In genomic region chr17:62941358-62941991, GRCh38 we compare ENCODE assay signal across 1 cellular context.
TF ChIP-seq lines count a peak whose summit lies in the region.

No MANE protein-coding gene starts in this region.

TF ChIP-seq in HEK293, 187 proteins besides CTCF, POLR2A, EP300 and RAD21 (continued from another document):
- TF ChIP-seq, protein P1, sequence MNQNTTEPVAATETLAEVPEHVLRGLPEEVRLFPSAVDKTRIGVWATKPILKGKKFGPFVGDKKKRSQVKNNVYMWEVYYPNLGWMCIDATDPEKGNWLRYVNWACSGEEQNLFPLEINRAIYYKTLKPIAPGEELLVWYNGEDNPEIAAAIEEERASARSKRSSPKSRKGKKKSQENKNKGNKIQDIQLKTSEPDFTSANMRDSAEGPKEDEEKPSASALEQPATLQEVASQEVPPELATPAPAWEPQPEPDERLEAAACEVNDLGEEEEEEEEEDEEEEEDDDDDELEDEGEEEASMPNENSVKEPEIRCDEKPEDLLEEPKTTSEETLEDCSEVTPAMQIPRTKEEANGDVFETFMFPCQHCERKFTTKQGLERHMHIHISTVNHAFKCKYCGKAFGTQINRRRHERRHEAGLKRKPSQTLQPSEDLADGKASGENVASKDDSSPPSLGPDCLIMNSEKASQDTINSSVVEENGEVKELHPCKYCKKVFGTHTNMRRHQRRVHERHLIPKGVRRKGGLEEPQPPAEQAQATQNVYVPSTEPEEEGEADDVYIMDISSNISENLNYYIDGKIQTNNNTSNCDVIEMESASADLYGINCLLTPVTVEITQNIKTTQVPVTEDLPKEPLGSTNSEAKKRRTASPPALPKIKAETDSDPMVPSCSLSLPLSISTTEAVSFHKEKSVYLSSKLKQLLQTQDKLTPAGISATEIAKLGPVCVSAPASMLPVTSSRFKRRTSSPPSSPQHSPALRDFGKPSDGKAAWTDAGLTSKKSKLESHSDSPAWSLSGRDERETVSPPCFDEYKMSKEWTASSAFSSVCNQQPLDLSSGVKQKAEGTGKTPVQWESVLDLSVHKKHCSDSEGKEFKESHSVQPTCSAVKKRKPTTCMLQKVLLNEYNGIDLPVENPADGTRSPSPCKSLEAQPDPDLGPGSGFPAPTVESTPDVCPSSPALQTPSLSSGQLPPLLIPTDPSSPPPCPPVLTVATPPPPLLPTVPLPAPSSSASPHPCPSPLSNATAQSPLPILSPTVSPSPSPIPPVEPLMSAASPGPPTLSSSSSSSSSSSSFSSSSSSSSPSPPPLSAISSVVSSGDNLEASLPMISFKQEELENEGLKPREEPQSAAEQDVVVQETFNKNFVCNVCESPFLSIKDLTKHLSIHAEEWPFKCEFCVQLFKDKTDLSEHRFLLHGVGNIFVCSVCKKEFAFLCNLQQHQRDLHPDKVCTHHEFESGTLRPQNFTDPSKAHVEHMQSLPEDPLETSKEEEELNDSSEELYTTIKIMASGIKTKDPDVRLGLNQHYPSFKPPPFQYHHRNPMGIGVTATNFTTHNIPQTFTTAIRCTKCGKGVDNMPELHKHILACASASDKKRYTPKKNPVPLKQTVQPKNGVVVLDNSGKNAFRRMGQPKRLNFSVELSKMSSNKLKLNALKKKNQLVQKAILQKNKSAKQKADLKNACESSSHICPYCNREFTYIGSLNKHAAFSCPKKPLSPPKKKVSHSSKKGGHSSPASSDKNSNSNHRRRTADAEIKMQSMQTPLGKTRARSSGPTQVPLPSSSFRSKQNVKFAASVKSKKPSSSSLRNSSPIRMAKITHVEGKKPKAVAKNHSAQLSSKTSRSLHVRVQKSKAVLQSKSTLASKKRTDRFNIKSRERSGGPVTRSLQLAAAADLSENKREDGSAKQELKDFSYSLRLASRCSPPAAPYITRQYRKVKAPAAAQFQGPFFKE (tag by site-specific recombination; IDR thresholded peaks at IDR 0.05; ENCODE audit: borderline replicate concordance), result no peak
- TF ChIP-seq SCRT2 (tag by site-specific recombination; IDR thresholded peaks at IDR 0.05), result no peak
- no peak for TF ChIP-seq ZNF169 (tag by site-specific recombination; IDR thresholded peaks at IDR 0.05)
- no peak for TF ChIP-seq ZFP41 (tag by site-specific recombination; IDR thresholded peaks at IDR 0.05; ENCODE audit: borderline replicate concordance)
- no peak for TF ChIP-seq ZNF76 (tag by site-specific recombination; IDR thresholded peaks at IDR 0.05; ENCODE audit: borderline replicate concordance, low read depth)
- TF ChIP-seq, protein P2, sequence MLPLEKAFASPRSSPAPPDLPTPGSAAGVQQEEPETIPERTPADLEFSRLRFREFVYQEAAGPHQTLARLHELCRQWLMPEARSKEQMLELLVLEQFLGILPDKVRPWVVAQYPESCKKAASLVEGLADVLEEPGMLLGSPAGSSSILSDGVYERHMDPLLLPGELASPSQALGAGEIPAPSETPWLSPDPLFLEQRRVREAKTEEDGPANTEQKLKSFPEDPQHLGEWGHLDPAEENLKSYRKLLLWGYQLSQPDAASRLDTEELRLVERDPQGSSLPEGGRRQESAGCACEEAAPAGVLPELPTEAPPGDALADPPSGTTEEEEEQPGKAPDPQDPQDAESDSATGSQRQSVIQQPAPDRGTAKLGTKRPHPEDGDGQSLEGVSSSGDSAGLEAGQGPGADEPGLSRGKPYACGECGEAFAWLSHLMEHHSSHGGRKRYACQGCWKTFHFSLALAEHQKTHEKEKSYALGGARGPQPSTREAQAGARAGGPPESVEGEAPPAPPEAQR (tag by site-specific recombination; IDR thresholded peaks at IDR 0.05), result no peak
- TF ChIP-seq, protein P3, sequence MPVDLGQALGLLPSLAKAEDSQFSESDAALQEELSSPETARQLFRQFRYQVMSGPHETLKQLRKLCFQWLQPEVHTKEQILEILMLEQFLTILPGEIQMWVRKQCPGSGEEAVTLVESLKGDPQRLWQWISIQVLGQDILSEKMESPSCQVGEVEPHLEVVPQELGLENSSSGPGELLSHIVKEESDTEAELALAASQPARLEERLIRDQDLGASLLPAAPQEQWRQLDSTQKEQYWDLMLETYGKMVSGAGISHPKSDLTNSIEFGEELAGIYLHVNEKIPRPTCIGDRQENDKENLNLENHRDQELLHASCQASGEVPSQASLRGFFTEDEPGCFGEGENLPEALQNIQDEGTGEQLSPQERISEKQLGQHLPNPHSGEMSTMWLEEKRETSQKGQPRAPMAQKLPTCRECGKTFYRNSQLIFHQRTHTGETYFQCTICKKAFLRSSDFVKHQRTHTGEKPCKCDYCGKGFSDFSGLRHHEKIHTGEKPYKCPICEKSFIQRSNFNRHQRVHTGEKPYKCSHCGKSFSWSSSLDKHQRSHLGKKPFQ (tag by site-specific recombination; IDR thresholded peaks at IDR 0.05), result no peak
- peak; percentile 81; the same call in 1 of the 2 replicates for TF ChIP-seq ZNF626 (tag by site-specific recombination; IDR thresholded peaks at IDR 0.05)
- no peak for TF ChIP-seq ZNF843 (tag by site-specific recombination; IDR thresholded peaks at IDR 0.05)
- TF ChIP-seq, protein P4, sequence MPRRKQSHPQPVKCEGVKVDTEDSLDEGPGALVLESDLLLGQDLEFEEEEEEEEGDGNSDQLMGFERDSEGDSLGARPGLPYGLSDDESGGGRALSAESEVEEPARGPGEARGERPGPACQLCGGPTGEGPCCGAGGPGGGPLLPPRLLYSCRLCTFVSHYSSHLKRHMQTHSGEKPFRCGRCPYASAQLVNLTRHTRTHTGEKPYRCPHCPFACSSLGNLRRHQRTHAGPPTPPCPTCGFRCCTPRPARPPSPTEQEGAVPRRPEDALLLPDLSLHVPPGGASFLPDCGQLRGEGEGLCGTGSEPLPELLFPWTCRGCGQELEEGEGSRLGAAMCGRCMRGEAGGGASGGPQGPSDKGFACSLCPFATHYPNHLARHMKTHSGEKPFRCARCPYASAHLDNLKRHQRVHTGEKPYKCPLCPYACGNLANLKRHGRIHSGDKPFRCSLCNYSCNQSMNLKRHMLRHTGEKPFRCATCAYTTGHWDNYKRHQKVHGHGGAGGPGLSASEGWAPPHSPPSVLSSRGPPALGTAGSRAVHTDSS (tag by site-specific recombination; IDR thresholded peaks at IDR 0.05), result no peak
- no peak for TF ChIP-seq ZNF664 (tag by site-specific recombination; IDR thresholded peaks at IDR 0.05)
- TF ChIP-seq ZSCAN30 (tag by site-specific recombination; IDR thresholded peaks at IDR 0.05), result no peak
- no peak for TF ChIP-seq ZNF624 (tag by site-specific recombination; IDR thresholded peaks at IDR 0.05)
- TF ChIP-seq ZNF112 (tag by site-specific recombination; IDR thresholded peaks at IDR 0.05), result no peak
- no peak for TF ChIP-seq ZNF560 (tag by site-specific recombination; IDR thresholded peaks at IDR 0.05; ENCODE audit: borderline replicate concordance)
- peak; percentile 46 for TF ChIP-seq ZNF510 (tag by site-specific recombination; IDR thresholded peaks at IDR 0.05; ENCODE audit: insufficient replicate concordance)
